Comparison of ENCODE assay signal across 1 cellular context in genomic region chr1:150688786-150689185, GRCh38.
TF ChIP-seq lines count a peak whose summit lies in the region.

No MANE protein-coding gene starts in this region.

TF ChIP-seq in HEK293, 187 proteins besides CTCF, POLR2A, EP300 and RAD21 (continued from another document):
- peak; percentile 68 for TF ChIP-seq BCL6B (tag by site-specific recombination; IDR thresholded peaks at IDR 0.05)
- no peak for TF ChIP-seq BCL11B (tag by site-specific recombination; IDR thresholded peaks at IDR 0.05; ENCODE audit: low read depth)
- no peak for TF ChIP-seq ZNF175 (tag by site-specific recombination; IDR thresholded peaks at IDR 0.05)
- TF ChIP-seq ZNF521 (tag by site-specific recombination; IDR thresholded peaks at IDR 0.05): no peak
- TF ChIP-seq GFI1B (tag by site-specific recombination; IDR thresholded peaks at IDR 0.05): no peak
- no peak for TF ChIP-seq ZNF596 (tag by site-specific recombination; IDR thresholded peaks at IDR 0.05)
- no peak for TF ChIP-seq ZNF248 (tag by site-specific recombination; IDR thresholded peaks at IDR 0.05)
TF ChIP-seq in HEK293: peak in this region for 2.
